ENCODE assay signal across 27 cellular contexts in the genomic region with DNA sequence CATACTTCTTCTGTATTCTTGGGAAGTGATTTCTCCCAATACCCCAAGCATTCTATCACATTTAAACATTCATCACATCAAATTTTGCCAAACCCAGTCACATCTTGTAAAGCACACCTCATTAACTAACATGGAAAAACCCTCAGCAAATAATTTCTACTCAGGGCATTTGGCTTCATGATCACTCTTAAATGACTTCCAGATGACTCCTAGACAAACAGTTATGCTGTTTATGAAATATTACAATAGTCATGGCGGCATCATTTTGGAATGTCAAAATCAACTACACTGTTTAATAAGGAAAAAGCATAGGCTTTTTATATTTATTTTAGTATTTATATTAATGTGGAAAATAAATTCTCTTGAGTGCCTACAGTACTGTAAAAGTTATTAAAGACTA.
"Had no signal": no experiment of that assay in that cellular context is flagged by ENCODE, and none has a peak within 500 bp of the region (broad histone marks: within the 10 kb centered on the region; RNA-seq: fewer than 3 reads in every experiment).

No MANE protein-coding gene starts in this region.

- DNase-seq: activated B cell treated with CpG ODN at 0.5 μM for 24 hours; activated CD4-positive, alpha-beta memory T cell treated with anti-CD3 and anti-CD28 coated beads for 36 hours; activated CD4-positive, alpha-beta T cell treated with anti-CD3 and anti-CD28 coated beads for 48 hours; activated CD8-positive, alpha-beta memory T cell treated with anti-CD3 and anti-CD28 coated beads, Interleukin-2, amount 10 ng/mL, durations not matched to agents 7 days and 5 days; activated CD8-positive, alpha-beta memory T cell treated with anti-CD3 and anti-CD28 coated beads, Interleukin-2, amount 50 U/mL, for 4 hours; activated CD8-positive, alpha-beta T cell treated with anti-CD3 and anti-CD28 coated beads, Interleukin-2, amount 10 ng/mL, durations not matched to agents 7 days and 5 days; activated effector memory CD4-positive, alpha-beta T cell treated with anti-CD3 and anti-CD28 coated beads, Interleukin-2, amount 50 U/mL, for 16 hours; activated naive CD4-positive, alpha-beta T cell treated with anti-CD3 and anti-CD28 coated beads for 36 hours; activated naive CD8-positive, alpha-beta T cell treated with anti-CD3 and anti-CD28 coated beads for 36 hours; activated naive CD8-positive, alpha-beta T cell treated with anti-CD3 and anti-CD28 coated beads, Interleukin-2, amount 50 U/mL, for 24 hours; activated T-cell treated with anti-CD3 and anti-CD28 coated beads, Interleukin-2, amount 50 U/mL, for 1 hour; activated T-cell treated with anti-CD3 and anti-CD28 coated beads, Interleukin-2, amount 50 U/mL, for 48 hours; central memory CD4-positive, alpha-beta T cell; cerebellar nuclear complex; colonic mucosa; dorsolateral prefrontal cortex; effector memory CD4-positive, alpha-beta T cell; endodermal cell; head of caudate nucleus; hippocampal formation; T-helper 9 cell; WERI-Rb-1 had no signal

- H3K4me1 ChIP-seq: breast epithelium, colonic mucosa had no signal

- ATAC-seq: activated CD4-positive, CD25-positive, alpha-beta regulatory T cell treated with anti-CD3 and anti-CD28 coated beads, Interleukin-2, amount 50 U/mL, for 24 hours; activated CD8-positive, alpha-beta memory T cell treated with anti-CD3 and anti-CD28 coated beads, Interleukin-2, amount 10 ng/mL, durations not matched to agents 7 days and 5 days; activated CD8-positive, alpha-beta T cell treated with anti-CD3 and anti-CD28 coated beads, Interleukin-2, amount 10 ng/mL, durations not matched to agents 7 days and 5 days; activated naive CD8-positive, alpha-beta T cell treated with anti-CD3 and anti-CD28 coated beads, Interleukin-2, amount 50 U/mL, for 24 hours; esophagus mucosa had no signal

- H3K9me3 ChIP-seq: ascending aorta, breast epithelium, colonic mucosa had no signal

- H3K27me3 ChIP-seq: ascending aorta, breast epithelium, cardiac muscle cell, colonic mucosa, dorsolateral prefrontal cortex had no signal

- H3K36me3 ChIP-seq: ascending aorta, breast epithelium, colonic mucosa, WERI-Rb-1 had no signal

- H3K4me3 ChIP-seq: ascending aorta, breast epithelium, cardiac muscle cell, colonic mucosa, dorsolateral prefrontal cortex had no signal
